1 cellular context compared by ENCODE assay signal in the genomic region with DNA sequence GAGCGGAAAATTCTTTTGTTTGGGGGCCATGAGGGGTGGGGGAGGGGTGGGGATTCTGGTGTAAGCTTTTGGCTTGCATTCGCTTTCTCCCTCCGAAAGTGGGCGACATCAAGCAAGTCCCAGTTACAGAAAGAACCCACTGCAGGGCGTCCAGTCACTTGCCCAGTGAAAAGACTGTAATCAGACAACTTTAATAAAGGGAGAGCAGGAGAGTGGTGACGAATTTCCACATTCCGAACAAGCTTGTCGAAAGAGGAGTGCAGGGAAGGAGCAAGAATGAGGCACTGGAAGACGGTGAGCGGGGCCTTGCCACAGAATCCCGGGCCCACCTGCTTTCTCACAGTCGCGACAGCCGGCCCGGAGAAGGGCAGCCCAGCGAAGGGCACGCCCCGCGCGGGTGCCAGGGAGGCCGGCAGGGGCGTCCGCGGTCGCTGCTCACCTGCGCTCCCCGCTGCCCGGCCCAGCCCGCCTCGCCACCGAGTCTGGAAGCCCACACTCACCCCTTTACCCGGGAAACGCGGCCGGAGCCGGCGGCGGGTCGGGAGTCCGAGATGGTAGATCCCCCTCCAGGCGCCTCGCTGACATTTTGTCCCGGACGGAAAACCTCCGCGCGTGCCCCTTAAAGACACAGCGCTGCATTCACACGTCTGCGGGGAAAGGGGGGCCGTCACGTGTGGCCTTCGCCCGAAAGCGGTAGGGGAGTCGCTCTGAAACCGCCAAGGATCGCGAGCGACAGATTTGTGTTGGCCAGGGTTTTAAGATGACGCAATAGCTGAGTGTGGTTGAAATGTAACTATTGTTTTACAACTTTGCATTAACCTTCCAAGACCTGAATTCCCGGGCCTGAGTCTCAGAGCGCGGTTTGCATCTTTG.
A peak's percentile ranks its signal among the peaks of the same experiment; 100 is the strongest.
TF ChIP-seq lines count a peak whose summit lies in the region.

A gene with protein sequence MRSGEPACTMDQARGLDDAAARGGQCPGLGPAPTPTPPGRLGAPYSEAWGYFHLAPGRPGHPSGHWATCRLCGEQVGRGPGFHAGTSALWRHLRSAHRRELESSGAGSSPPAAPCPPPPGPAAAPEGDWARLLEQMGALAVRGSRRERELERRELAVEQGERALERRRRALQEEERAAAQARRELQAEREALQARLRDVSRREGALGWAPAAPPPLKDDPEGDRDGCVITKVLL (minus strand): TSS at position 675 of the 873 bp plus-strand sequence. CDS start 9,407 bp downstream, outside the sequence.

TF ChIP-seq in WTC11, 78 proteins besides CTCF, POLR2A, EP300 and RAD21 (continued from another document):
- no peak for TF ChIP-seq EMX1 (CRISPR knock-in tag; IDR thresholded peaks at IDR 0.05)
- TF ChIP-seq ZNF416 (CRISPR knock-in tag; IDR thresholded peaks at IDR 0.05), result no peak
- TF ChIP-seq, protein P1, sequence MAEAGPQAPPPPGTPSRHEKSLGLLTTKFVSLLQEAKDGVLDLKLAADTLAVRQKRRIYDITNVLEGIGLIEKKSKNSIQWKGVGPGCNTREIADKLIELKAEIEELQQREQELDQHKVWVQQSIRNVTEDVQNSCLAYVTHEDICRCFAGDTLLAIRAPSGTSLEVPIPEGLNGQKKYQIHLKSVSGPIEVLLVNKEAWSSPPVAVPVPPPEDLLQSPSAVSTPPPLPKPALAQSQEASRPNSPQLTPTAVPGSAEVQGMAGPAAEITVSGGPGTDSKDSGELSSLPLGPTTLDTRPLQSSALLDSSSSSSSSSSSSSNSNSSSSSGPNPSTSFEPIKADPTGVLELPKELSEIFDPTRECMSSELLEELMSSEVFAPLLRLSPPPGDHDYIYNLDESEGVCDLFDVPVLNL (CRISPR knock-in tag; IDR thresholded peaks at IDR 0.05; ENCODE audit: borderline replicate concordance, low read depth), result no peak
- TF ChIP-seq, protein P2, sequence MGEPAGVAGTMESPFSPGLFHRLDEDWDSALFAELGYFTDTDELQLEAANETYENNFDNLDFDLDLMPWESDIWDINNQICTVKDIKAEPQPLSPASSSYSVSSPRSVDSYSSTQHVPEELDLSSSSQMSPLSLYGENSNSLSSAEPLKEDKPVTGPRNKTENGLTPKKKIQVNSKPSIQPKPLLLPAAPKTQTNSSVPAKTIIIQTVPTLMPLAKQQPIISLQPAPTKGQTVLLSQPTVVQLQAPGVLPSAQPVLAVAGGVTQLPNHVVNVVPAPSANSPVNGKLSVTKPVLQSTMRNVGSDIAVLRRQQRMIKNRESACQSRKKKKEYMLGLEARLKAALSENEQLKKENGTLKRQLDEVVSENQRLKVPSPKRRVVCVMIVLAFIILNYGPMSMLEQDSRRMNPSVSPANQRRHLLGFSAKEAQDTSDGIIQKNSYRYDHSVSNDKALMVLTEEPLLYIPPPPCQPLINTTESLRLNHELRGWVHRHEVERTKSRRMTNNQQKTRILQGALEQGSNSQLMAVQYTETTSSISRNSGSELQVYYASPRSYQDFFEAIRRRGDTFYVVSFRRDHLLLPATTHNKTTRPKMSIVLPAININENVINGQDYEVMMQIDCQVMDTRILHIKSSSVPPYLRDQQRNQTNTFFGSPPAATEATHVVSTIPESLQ (CRISPR knock-in tag; IDR thresholded peaks at IDR 0.05), result no peak
- TF ChIP-seq GABPB1 (CRISPR knock-in tag; IDR thresholded peaks at IDR 0.05), result peak; percentile 96
- TF ChIP-seq, protein P3, sequence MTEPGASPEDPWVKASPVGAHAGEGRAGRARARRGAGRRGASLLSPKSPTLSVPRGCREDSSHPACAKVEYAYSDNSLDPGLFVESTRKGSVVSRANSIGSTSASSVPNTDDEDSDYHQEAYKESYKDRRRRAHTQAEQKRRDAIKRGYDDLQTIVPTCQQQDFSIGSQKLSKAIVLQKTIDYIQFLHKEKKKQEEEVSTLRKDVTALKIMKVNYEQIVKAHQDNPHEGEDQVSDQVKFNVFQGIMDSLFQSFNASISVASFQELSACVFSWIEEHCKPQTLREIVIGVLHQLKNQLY (CRISPR knock-in tag; IDR thresholded peaks at IDR 0.05), result no peak
- TF ChIP-seq, protein P4, sequence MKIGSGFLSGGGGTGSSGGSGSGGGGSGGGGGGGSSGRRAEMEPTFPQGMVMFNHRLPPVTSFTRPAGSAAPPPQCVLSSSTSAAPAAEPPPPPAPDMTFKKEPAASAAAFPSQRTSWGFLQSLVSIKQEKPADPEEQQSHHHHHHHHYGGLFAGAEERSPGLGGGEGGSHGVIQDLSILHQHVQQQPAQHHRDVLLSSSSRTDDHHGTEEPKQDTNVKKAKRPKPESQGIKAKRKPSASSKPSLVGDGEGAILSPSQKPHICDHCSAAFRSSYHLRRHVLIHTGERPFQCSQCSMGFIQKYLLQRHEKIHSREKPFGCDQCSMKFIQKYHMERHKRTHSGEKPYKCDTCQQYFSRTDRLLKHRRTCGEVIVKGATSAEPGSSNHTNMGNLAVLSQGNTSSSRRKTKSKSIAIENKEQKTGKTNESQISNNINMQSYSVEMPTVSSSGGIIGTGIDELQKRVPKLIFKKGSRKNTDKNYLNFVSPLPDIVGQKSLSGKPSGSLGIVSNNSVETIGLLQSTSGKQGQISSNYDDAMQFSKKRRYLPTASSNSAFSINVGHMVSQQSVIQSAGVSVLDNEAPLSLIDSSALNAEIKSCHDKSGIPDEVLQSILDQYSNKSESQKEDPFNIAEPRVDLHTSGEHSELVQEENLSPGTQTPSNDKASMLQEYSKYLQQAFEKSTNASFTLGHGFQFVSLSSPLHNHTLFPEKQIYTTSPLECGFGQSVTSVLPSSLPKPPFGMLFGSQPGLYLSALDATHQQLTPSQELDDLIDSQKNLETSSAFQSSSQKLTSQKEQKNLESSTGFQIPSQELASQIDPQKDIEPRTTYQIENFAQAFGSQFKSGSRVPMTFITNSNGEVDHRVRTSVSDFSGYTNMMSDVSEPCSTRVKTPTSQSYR (CRISPR knock-in tag; IDR thresholded peaks at IDR 0.05), result 0 out of 2 replicates have a peak, but pooled peaks have one; percentile 51
- TF ChIP-seq, protein P5, sequence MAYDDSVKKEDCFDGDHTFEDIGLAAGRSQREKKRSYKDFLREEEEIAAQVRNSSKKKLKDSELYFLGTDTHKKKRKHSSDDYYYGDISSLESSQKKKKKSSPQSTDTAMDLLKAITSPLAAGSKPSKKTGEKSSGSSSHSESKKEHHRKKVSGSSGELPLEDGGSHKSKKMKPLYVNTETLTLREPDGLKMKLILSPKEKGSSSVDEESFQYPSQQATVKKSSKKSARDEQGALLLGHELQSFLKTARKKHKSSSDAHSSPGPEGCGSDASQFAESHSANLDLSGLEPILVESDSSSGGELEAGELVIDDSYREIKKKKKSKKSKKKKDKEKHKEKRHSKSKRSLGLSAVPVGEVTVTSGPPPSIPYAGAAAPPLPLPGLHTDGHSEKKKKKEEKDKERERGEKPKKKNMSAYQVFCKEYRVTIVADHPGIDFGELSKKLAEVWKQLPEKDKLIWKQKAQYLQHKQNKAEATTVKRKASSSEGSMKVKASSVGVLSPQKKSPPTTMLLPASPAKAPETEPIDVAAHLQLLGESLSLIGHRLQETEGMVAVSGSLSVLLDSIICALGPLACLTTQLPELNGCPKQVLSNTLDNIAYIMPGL (CRISPR knock-in tag; IDR thresholded peaks at IDR 0.05), result peak; percentile 67; the same call in 1 of the 2 replicates
- TF ChIP-seq JAZF1 (CRISPR knock-in tag; IDR thresholded peaks at IDR 0.05), result no peak
- TF ChIP-seq, protein P6, sequence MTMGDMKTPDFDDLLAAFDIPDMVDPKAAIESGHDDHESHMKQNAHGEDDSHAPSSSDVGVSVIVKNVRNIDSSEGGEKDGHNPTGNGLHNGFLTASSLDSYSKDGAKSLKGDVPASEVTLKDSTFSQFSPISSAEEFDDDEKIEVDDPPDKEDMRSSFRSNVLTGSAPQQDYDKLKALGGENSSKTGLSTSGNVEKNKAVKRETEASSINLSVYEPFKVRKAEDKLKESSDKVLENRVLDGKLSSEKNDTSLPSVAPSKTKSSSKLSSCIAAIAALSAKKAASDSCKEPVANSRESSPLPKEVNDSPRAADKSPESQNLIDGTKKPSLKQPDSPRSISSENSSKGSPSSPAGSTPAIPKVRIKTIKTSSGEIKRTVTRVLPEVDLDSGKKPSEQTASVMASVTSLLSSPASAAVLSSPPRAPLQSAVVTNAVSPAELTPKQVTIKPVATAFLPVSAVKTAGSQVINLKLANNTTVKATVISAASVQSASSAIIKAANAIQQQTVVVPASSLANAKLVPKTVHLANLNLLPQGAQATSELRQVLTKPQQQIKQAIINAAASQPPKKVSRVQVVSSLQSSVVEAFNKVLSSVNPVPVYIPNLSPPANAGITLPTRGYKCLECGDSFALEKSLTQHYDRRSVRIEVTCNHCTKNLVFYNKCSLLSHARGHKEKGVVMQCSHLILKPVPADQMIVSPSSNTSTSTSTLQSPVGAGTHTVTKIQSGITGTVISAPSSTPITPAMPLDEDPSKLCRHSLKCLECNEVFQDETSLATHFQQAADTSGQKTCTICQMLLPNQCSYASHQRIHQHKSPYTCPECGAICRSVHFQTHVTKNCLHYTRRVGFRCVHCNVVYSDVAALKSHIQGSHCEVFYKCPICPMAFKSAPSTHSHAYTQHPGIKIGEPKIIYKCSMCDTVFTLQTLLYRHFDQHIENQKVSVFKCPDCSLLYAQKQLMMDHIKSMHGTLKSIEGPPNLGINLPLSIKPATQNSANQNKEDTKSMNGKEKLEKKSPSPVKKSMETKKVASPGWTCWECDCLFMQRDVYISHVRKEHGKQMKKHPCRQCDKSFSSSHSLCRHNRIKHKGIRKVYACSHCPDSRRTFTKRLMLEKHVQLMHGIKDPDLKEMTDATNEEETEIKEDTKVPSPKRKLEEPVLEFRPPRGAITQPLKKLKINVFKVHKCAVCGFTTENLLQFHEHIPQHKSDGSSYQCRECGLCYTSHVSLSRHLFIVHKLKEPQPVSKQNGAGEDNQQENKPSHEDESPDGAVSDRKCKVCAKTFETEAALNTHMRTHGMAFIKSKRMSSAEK (CRISPR knock-in tag; IDR thresholded peaks at IDR 0.05; ENCODE audit: borderline replicate concordance), result no peak
- TF ChIP-seq, protein P7, sequence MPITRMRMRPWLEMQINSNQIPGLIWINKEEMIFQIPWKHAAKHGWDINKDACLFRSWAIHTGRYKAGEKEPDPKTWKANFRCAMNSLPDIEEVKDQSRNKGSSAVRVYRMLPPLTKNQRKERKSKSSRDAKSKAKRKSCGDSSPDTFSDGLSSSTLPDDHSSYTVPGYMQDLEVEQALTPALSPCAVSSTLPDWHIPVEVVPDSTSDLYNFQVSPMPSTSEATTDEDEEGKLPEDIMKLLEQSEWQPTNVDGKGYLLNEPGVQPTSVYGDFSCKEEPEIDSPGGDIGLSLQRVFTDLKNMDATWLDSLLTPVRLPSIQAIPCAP (CRISPR knock-in tag; IDR thresholded peaks at IDR 0.05), result 0 out of 2 replicates have a peak, but pooled peaks have one; percentile 35
- no peak for TF ChIP-seq NFATC4 (CRISPR knock-in tag; IDR thresholded peaks at IDR 0.05)
- peak; percentile 51 for TF ChIP-seq FOXP1 (CRISPR knock-in tag; IDR thresholded peaks at IDR 0.05; ENCODE audit: borderline replicate concordance)
- TF ChIP-seq, protein P8, sequence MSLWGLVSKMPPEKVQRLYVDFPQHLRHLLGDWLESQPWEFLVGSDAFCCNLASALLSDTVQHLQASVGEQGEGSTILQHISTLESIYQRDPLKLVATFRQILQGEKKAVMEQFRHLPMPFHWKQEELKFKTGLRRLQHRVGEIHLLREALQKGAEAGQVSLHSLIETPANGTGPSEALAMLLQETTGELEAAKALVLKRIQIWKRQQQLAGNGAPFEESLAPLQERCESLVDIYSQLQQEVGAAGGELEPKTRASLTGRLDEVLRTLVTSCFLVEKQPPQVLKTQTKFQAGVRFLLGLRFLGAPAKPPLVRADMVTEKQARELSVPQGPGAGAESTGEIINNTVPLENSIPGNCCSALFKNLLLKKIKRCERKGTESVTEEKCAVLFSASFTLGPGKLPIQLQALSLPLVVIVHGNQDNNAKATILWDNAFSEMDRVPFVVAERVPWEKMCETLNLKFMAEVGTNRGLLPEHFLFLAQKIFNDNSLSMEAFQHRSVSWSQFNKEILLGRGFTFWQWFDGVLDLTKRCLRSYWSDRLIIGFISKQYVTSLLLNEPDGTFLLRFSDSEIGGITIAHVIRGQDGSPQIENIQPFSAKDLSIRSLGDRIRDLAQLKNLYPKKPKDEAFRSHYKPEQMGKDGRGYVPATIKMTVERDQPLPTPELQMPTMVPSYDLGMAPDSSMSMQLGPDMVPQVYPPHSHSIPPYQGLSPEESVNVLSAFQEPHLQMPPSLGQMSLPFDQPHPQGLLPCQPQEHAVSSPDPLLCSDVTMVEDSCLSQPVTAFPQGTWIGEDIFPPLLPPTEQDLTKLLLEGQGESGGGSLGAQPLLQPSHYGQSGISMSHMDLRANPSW (CRISPR knock-in tag; conservative IDR thresholded peaks at IDR 0.05; ENCODE audit: low read depth), result no peak
- peak; percentile 29; the same call in 1 of the 2 replicates for TF ChIP-seq SP1 (CRISPR knock-in tag; conservative IDR thresholded peaks at IDR 0.05)
- 0 out of 2 replicates have a peak, but pooled peaks have one; percentile 23 for TF ChIP-seq NR1H2 (CRISPR knock-in tag; IDR thresholded peaks at IDR 0.05)
- TF ChIP-seq NR2C2 (CRISPR knock-in tag; IDR thresholded peaks at IDR 0.05), result no peak
- no peak for TF ChIP-seq ELF4 (CRISPR knock-in tag; IDR thresholded peaks at IDR 0.05; ENCODE audit: low read depth)
- TF ChIP-seq, protein P9, sequence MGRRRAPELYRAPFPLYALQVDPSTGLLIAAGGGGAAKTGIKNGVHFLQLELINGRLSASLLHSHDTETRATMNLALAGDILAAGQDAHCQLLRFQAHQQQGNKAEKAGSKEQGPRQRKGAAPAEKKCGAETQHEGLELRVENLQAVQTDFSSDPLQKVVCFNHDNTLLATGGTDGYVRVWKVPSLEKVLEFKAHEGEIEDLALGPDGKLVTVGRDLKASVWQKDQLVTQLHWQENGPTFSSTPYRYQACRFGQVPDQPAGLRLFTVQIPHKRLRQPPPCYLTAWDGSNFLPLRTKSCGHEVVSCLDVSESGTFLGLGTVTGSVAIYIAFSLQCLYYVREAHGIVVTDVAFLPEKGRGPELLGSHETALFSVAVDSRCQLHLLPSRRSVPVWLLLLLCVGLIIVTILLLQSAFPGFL (CRISPR knock-in tag; IDR thresholded peaks at IDR 0.05; ENCODE audit: borderline replicate concordance), result no peak
- peak; percentile 84; the same call in 1 of the 2 replicates for TF ChIP-seq KAT7 (CRISPR knock-in tag; IDR thresholded peaks at IDR 0.05; ENCODE audit: borderline replicate concordance)
- TF ChIP-seq, protein P10, sequence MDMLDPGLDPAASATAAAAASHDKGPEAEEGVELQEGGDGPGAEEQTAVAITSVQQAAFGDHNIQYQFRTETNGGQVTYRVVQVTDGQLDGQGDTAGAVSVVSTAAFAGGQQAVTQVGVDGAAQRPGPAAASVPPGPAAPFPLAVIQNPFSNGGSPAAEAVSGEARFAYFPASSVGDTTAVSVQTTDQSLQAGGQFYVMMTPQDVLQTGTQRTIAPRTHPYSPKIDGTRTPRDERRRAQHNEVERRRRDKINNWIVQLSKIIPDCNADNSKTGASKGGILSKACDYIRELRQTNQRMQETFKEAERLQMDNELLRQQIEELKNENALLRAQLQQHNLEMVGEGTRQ (CRISPR knock-in tag; IDR thresholded peaks at IDR 0.05), result peak; percentile 70
TF ChIP-seq in WTC11: peak in this region for 16.
